ENCODE assay signal across 1 cellular context in genomic region chr20:1906361-1907051, GRCh38.
A peak's percentile ranks its signal among the peaks of the same experiment; 100 is the strongest.
TF ChIP-seq lines count a peak whose summit lies in the region.

No MANE protein-coding gene starts in this region.

TF ChIP-seq in GM12878, 131 proteins besides CTCF, POLR2A, EP300 and RAD21 (continues in another document):
- TF ChIP-seq EED (IDR thresholded peaks at IDR 0.05; ENCODE audit: low read depth) = no peak
- TF ChIP-seq ZNF384 (IDR thresholded peaks at IDR 0.05; ENCODE audit: borderline replicate concordance, low read depth, low read length) = no peak
- TF ChIP-seq TARDBP (IDR thresholded peaks at IDR 0.05; ENCODE audit: borderline replicate concordance) = no peak
- TF ChIP-seq, protein P1, sequence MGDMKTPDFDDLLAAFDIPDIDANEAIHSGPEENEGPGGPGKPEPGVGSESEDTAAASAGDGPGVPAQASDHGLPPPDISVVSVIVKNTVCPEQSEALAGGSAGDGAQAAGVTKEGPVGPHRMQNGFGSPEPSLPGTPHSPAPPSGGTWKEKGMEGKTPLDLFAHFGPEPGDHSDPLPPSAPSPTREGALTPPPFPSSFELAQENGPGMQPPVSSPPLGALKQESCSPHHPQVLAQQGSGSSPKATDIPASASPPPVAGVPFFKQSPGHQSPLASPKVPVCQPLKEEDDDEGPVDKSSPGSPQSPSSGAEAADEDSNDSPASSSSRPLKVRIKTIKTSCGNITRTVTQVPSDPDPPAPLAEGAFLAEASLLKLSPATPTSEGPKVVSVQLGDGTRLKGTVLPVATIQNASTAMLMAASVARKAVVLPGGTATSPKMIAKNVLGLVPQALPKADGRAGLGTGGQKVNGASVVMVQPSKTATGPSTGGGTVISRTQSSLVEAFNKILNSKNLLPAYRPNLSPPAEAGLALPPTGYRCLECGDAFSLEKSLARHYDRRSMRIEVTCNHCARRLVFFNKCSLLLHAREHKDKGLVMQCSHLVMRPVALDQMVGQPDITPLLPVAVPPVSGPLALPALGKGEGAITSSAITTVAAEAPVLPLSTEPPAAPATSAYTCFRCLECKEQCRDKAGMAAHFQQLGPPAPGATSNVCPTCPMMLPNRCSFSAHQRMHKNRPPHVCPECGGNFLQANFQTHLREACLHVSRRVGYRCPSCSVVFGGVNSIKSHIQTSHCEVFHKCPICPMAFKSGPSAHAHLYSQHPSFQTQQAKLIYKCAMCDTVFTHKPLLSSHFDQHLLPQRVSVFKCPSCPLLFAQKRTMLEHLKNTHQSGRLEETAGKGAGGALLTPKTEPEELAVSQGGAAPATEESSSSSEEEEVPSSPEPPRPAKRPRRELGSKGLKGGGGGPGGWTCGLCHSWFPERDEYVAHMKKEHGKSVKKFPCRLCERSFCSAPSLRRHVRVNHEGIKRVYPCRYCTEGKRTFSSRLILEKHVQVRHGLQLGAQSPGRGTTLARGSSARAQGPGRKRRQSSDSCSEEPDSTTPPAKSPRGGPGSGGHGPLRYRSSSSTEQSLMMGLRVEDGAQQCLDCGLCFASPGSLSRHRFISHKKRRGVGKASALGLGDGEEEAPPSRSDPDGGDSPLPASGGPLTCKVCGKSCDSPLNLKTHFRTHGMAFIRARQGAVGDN (IDR thresholded peaks at IDR 0.05) = no peak
- TF ChIP-seq HDAC2 (IDR thresholded peaks at IDR 0.05) = no peak
- no peak for TF ChIP-seq FOS (IDR thresholded peaks at IDR 0.05; ENCODE audit: borderline replicate concordance, extremely low read depth, insufficient read length)
- no peak for TF ChIP-seq SRF (IDR thresholded peaks at IDR 0.05; ENCODE audit: low read depth in 2 of 2, low read length in 2 of 2)
- no peak for TF ChIP-seq MTA3 (IDR thresholded peaks at IDR 0.05; ENCODE audit: borderline replicate concordance, low read length)
- TF ChIP-seq EZH2 (IDR thresholded peaks at IDR 0.05; ENCODE audit: borderline replicate concordance, control insufficient read depth, low read depth, low read length) = no peak
- TF ChIP-seq NFIC (IDR thresholded peaks at IDR 0.05; ENCODE audit: low read depth, low read length) = no peak
- TF ChIP-seq SUPT20H (IDR thresholded peaks at IDR 0.05; ENCODE audit: borderline replicate concordance, control insufficient read depth, low read depth, low read length) = no peak
- no peak for TF ChIP-seq DPF2 (IDR thresholded peaks at IDR 0.05)
- TF ChIP-seq, protein P2, sequence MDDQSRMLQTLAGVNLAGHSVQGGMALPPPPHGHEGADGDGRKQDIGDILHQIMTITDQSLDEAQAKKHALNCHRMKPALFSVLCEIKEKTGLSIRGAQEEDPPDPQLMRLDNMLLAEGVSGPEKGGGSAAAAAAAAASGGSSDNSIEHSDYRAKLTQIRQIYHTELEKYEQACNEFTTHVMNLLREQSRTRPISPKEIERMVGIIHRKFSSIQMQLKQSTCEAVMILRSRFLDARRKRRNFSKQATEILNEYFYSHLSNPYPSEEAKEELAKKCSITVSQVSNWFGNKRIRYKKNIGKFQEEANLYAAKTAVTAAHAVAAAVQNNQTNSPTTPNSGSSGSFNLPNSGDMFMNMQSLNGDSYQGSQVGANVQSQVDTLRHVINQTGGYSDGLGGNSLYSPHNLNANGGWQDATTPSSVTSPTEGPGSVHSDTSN (IDR thresholded peaks at IDR 0.05; ENCODE audit: insufficient replicate concordance, low read depth, low read length) = no peak
- no peak for TF ChIP-seq GABPA (IDR thresholded peaks at IDR 0.05; ENCODE audit: low read depth)
- peak; percentile 19; the same call in 1 of the 2 replicates for TF ChIP-seq MTA2 (IDR thresholded peaks at IDR 0.05; ENCODE audit: low read depth)
- no peak for TF ChIP-seq BACH1 (IDR thresholded peaks at IDR 0.05; ENCODE audit: borderline replicate concordance)
- TF ChIP-seq HDAC6 (IDR thresholded peaks at IDR 0.05; ENCODE audit: unreplicated experiment) = no peak
- no peak for TF ChIP-seq SPI1 (IDR thresholded peaks at IDR 0.05; ENCODE audit: borderline replicate concordance, insufficient read depth, low read depth, low read length)
- TF ChIP-seq NBN (IDR thresholded peaks at IDR 0.05) = 0 out of 2 replicates have a peak, but pooled peaks have one; percentile 30
- no peak for TF ChIP-seq BCLAF1 (IDR thresholded peaks at IDR 0.05)
- TF ChIP-seq SP1 (IDR thresholded peaks at IDR 0.05; ENCODE audit: low read depth, low read length) = no peak
- no peak for TF ChIP-seq NFXL1 (IDR thresholded peaks at IDR 0.05; ENCODE audit: borderline replicate concordance)
- no peak for TF ChIP-seq YY1 (IDR thresholded peaks at IDR 0.05; ENCODE audit: low read depth, low read length)
- no peak for TF ChIP-seq USF1 (IDR thresholded peaks at IDR 0.05; ENCODE audit: borderline replicate concordance, extremely low read length, insufficient read depth, low read depth, low read length)
- TF ChIP-seq STAT1 (conservative IDR thresholded peaks at IDR 0.05) = no peak
- peak; percentile 38; the same call in 1 of the 2 replicates for TF ChIP-seq NR2C1 (IDR thresholded peaks at IDR 0.05)
- TF ChIP-seq, protein P3, sequence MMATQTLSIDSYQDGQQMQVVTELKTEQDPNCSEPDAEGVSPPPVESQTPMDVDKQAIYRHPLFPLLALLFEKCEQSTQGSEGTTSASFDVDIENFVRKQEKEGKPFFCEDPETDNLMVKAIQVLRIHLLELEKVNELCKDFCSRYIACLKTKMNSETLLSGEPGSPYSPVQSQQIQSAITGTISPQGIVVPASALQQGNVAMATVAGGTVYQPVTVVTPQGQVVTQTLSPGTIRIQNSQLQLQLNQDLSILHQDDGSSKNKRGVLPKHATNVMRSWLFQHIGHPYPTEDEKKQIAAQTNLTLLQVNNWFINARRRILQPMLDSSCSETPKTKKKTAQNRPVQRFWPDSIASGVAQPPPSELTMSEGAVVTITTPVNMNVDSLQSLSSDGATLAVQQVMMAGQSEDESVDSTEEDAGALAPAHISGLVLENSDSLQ (IDR thresholded peaks at IDR 0.05) = no peak
- no peak for TF ChIP-seq CREB1 (IDR thresholded peaks at IDR 0.05; ENCODE audit: low read depth)
- TF ChIP-seq FOXK2 (IDR thresholded peaks at IDR 0.05) = no peak
- no peak for TF ChIP-seq SREBF2 (IDR thresholded peaks at IDR 0.05; ENCODE audit: low read length)
- TF ChIP-seq IRF4 (IDR thresholded peaks at IDR 0.05; ENCODE audit: low read depth, low read length) = no peak
- peak; percentile 26 for TF ChIP-seq MEF2B (IDR thresholded peaks at IDR 0.05; ENCODE audit: partially characterized antibody, poor library complexity, severe bottlenecking)
- TF ChIP-seq SIX5 (IDR thresholded peaks at IDR 0.05; ENCODE audit: low read depth, low read length, severe bottlenecking) = no peak
- TF ChIP-seq STAT3 (IDR thresholded peaks at IDR 0.05; ENCODE audit: low read depth, low read length) = no peak
- TF ChIP-seq, protein P4, sequence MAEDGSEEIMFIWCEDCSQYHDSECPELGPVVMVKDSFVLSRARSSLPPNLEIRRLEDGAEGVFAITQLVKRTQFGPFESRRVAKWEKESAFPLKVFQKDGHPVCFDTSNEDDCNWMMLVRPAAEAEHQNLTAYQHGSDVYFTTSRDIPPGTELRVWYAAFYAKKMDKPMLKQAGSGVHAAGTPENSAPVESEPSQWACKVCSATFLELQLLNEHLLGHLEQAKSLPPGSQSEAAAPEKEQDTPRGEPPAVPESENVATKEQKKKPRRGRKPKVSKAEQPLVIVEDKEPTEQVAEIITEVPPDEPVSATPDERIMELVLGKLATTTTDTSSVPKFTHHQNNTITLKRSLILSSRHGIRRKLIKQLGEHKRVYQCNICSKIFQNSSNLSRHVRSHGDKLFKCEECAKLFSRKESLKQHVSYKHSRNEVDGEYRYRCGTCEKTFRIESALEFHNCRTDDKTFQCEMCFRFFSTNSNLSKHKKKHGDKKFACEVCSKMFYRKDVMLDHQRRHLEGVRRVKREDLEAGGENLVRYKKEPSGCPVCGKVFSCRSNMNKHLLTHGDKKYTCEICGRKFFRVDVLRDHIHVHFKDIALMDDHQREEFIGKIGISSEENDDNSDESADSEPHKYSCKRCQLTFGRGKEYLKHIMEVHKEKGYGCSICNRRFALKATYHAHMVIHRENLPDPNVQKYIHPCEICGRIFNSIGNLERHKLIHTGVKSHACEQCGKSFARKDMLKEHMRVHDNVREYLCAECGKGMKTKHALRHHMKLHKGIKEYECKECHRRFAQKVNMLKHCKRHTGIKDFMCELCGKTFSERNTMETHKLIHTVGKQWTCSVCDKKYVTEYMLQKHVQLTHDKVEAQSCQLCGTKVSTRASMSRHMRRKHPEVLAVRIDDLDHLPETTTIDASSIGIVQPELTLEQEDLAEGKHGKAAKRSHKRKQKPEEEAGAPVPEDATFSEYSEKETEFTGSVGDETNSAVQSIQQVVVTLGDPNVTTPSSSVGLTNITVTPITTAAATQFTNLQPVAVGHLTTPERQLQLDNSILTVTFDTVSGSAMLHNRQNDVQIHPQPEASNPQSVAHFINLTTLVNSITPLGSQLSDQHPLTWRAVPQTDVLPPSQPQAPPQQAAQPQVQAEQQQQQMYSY (CRISPR knock-in tag; IDR thresholded peaks at IDR 0.05) = no peak
- TF ChIP-seq, protein P5, sequence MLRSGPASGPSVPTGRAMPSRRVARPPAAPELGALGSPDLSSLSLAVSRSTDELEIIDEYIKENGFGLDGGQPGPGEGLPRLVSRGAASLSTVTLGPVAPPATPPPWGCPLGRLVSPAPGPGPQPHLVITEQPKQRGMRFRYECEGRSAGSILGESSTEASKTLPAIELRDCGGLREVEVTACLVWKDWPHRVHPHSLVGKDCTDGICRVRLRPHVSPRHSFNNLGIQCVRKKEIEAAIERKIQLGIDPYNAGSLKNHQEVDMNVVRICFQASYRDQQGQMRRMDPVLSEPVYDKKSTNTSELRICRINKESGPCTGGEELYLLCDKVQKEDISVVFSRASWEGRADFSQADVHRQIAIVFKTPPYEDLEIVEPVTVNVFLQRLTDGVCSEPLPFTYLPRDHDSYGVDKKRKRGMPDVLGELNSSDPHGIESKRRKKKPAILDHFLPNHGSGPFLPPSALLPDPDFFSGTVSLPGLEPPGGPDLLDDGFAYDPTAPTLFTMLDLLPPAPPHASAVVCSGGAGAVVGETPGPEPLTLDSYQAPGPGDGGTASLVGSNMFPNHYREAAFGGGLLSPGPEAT (IDR thresholded peaks at IDR 0.05; ENCODE audit: low read depth) = no peak
- TF ChIP-seq LARP7 (IDR thresholded peaks at IDR 0.05) = no peak
- TF ChIP-seq, protein P6, sequence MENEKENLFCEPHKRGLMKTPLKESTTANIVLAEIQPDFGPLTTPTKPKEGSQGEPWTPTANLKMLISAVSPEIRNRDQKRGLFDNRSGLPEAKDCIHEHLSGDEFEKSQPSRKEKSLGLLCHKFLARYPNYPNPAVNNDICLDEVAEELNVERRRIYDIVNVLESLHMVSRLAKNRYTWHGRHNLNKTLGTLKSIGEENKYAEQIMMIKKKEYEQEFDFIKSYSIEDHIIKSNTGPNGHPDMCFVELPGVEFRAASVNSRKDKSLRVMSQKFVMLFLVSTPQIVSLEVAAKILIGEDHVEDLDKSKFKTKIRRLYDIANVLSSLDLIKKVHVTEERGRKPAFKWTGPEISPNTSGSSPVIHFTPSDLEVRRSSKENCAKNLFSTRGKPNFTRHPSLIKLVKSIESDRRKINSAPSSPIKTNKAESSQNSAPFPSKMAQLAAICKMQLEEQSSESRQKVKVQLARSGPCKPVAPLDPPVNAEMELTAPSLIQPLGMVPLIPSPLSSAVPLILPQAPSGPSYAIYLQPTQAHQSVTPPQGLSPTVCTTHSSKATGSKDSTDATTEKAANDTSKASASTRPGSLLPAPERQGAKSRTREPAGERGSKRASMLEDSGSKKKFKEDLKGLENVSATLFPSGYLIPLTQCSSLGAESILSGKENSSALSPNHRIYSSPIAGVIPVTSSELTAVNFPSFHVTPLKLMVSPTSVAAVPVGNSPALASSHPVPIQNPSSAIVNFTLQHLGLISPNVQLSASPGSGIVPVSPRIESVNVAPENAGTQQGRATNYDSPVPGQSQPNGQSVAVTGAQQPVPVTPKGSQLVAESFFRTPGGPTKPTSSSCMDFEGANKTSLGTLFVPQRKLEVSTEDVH (IDR thresholded peaks at IDR 0.05; ENCODE audit: low read depth, partially characterized antibody) = no peak
- TF ChIP-seq MXI1 (IDR thresholded peaks at IDR 0.05; ENCODE audit: low read depth, low read length) = no peak
- TF ChIP-seq ETV6 (conservative IDR thresholded peaks at IDR 0.05 in 1 of 2, IDR thresholded peaks at IDR 0.05 in 1 of 2; ENCODE audit: borderline replicate concordance in 1 of 2, low read depth in 1 of 2) = no peak
- no peak for TF ChIP-seq RFX5 (IDR thresholded peaks at IDR 0.05; ENCODE audit: low read depth, low read length)
- TF ChIP-seq TAF1 (IDR thresholded peaks at IDR 0.05; ENCODE audit: borderline replicate concordance, low read depth, low read length) = no peak
- TF ChIP-seq PAX5 (IDR thresholded peaks at IDR 0.05; ENCODE audit: borderline replicate concordance, low read depth, low read length) = no peak
- TF ChIP-seq BCL11A (IDR thresholded peaks at IDR 0.05; ENCODE audit: low read depth, low read length) = no peak
- no peak for TF ChIP-seq BMI1 (IDR thresholded peaks at IDR 0.05; ENCODE audit: borderline replicate concordance)
- no peak for TF ChIP-seq E2F4 (IDR thresholded peaks at IDR 0.05; ENCODE audit: low read depth, low read length)
